13 cellular contexts compared by ENCODE assay signal in the genomic region with DNA sequence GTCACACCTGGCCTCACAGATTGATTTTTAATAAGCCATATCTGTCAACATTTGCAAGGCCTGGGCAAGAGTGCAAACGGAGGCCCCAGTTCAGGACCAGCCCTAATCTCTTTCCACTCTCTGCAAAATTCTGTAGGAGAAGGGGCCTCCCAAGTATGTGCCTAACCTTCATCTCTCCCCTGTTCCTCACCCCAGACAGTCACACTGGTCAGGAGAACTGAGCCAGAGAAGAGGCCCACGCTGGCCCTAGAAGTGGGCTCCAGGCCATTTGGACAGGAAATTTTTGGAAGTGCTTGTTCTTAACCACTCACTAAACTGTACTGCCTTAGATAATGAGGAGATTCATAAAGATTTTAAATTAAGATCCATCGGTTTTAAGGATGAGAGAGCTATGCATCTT.
"Had no signal": no experiment of that assay in that cellular context is flagged by ENCODE, and none has a peak within 500 bp of the region (broad histone marks: within the 10 kb centered on the region; RNA-seq: fewer than 3 reads in every experiment).

No MANE protein-coding gene starts in this region.

- H3K4me3 ChIP-seq: body of pancreas, lung, upper lobe of left lung had no signal

- H3K27me3 ChIP-seq: body of pancreas, upper lobe of left lung had no signal

- H3K36me3 ChIP-seq: upper lobe of left lung had no signal

- H3K4me3 Mint-ChIP-seq: activated CD4-positive, alpha-beta T cell treated with anti-CD3 and anti-CD28 coated beads, Interleukin-2, amount 10 ng/mL, durations not matched to agents 24 days and 14 days; activated CD8-positive, alpha-beta T cell treated with anti-CD3 and anti-CD28 coated beads, Interleukin-2, amount 10 ng/mL, durations not matched to agents 7 days and 5 days; stimulated activated naive CD8-positive, alpha-beta T cell treated with anti-CD3 and anti-CD28 coated beads, Interleukin-15, amount 100 ng/mL, for 72 hours; T-helper 2 cell treated with Interferon-gamma antibody and Interleukin-4, amounts not matched to agents 5 μg/mL and 100 μg/mL, for 36 hours had no signal

- H3K4me1 ChIP-seq: body of pancreas had no signal

- H3K27me3 Mint-ChIP-seq: activated CD4-positive, alpha-beta T cell treated with anti-CD3 and anti-CD28 coated beads, Interleukin-2, amount 10 ng/mL, durations not matched to agents 24 days and 14 days; stimulated activated naive CD8-positive, alpha-beta T cell treated with anti-CD3 and anti-CD28 coated beads, Interleukin-15, amount 100 ng/mL, for 72 hours had no signal

- H3K27ac Mint-ChIP-seq: activated CD4-positive, alpha-beta T cell treated with anti-CD3 and anti-CD28 coated beads, Interleukin-2, amount 10 ng/mL, durations not matched to agents 24 days and 14 days; activated CD8-positive, alpha-beta T cell treated with anti-CD3 and anti-CD28 coated beads, Interleukin-2, amount 10 ng/mL, durations not matched to agents 7 days and 5 days; activated naive CD4-positive, alpha-beta T cell treated with anti-CD3 and anti-CD28 coated beads, Interleukin-2, amount 50 U/mL, for 72 hours; stimulated activated naive CD8-positive, alpha-beta T cell treated with anti-CD3 and anti-CD28 coated beads, Interleukin-15, amount 100 ng/mL, for 72 hours; T-helper 2 cell treated with Interferon-gamma antibody and Interleukin-4, amounts not matched to agents 5 μg/mL and 100 μg/mL, for 36 hours had no signal

- H3K4me1 Mint-ChIP-seq: activated CD4-positive, alpha-beta T cell treated with anti-CD3 and anti-CD28 coated beads, Interleukin-2, amount 10 ng/mL, durations not matched to agents 24 days and 14 days; stimulated activated naive CD8-positive, alpha-beta T cell treated with anti-CD3 and anti-CD28 coated beads, Interleukin-15, amount 100 ng/mL, for 72 hours had no signal

- H3K36me3 Mint-ChIP-seq: activated naive CD4-positive, alpha-beta T cell treated with anti-CD3 and anti-CD28 coated beads, Interleukin-2, amount 50 U/mL, for 72 hours had no signal

- H3K27ac ChIP-seq: body of pancreas, upper lobe of left lung had no signal

- ATAC-seq: activated CD8-positive, alpha-beta T cell treated with anti-CD3 and anti-CD28 coated beads, Interleukin-2, amount 10 ng/mL, durations not matched to agents 7 days and 5 days; activated naive CD4-positive, alpha-beta T cell treated with anti-CD3 and anti-CD28 coated beads, Interleukin-2, amount 50 U/mL, for 72 hours; stimulated activated naive CD8-positive, alpha-beta T cell treated with anti-CD3 and anti-CD28 coated beads, Interleukin-15, amount 100 ng/mL, for 72 hours had no signal

- H3K9me3 Mint-ChIP-seq: activated CD4-positive, alpha-beta T cell treated with anti-CD3 and anti-CD28 coated beads, Interleukin-2, amount 10 ng/mL, durations not matched to agents 24 days and 14 days; stimulated activated naive CD8-positive, alpha-beta T cell treated with anti-CD3 and anti-CD28 coated beads, Interleukin-15, amount 100 ng/mL, for 72 hours; T-helper 2 cell treated with Interferon-gamma antibody and Interleukin-4, amounts not matched to agents 5 μg/mL and 100 μg/mL, for 36 hours had no signal

- DNase-seq: activated CD4-positive, alpha-beta T cell treated with anti-CD3 and anti-CD28 coated beads, Interleukin-2, amount 10 ng/mL, durations not matched to agents 24 days and 14 days; activated CD4-positive, CD25-positive, alpha-beta regulatory T cell; activated CD8-positive, alpha-beta memory T cell treated with anti-CD3 and anti-CD28 coated beads, Interleukin-2, amount 50 U/mL, for 4 hours; activated CD8-positive, alpha-beta T cell treated with anti-CD3 and anti-CD28 coated beads, Interleukin-2, amount 10 ng/mL, durations not matched to agents 7 days and 5 days; activated effector memory CD4-positive, alpha-beta T cell treated with anti-CD3 and anti-CD28 coated beads, Interleukin-2, amount 50 U/mL, for 16 hours; activated T-cell treated with anti-CD3 and anti-CD28 coated beads, Interleukin-2, amount 50 U/mL, for 48 hours; effector CD8-positive, alpha-beta T cell; stimulated activated naive CD8-positive, alpha-beta T cell treated with anti-CD3 and anti-CD28 coated beads, Interleukin-15, amount 100 ng/mL, for 72 hours had no signal

- H3K9me3 ChIP-seq: body of pancreas, upper lobe of left lung had no signal
